In the genomic region with DNA sequence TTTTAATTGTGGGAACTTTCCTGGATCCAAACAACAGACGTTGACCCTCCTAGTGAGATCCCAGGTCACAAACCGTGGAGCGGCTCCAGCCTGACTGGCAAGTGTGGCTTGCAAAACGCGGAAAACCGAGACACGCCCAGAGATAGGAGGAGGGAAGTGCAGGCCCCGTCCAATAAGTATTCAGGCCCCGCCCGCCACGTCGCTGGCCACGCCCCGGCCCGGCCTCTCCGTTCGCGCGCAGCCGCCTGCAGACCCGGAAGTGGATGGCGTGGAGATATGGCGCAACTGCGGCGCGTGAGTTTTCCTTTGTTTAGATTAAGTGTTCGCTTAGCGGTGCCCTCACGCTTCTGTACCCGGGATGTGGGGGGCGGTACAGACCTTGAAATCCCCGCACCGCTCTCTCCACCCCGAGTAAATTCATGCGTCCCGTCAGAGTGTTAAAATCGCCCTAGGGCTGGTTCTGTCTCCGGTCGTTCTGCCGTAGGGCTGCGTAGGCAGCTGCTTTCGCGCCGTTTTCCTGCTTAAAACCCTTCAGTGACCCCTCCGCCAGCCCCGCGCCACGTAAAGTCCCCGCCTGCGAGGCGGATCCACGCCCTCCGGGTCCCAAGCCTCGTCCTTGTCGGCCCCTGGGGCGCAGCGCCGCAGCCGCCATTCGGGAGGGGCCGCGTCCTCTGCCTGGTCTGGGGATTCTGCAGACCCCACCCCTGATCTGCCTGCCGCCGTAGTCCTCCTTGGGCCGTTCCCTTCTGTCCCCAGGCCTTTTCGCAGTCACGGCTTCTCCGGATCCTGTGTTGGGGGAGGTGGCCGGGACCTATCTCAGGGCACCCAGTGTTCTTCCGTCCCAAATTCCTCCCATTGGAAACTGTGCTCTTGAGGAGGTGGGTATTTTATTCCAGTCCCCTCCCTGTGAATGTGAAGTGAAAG, we compare ENCODE assay signal across 8 cellular contexts. TPM values are rescaled to one million over a fixed set of nuclear protein-coding genes. Genes with fewer than 3 reads are reported as not detected.
DNase-seq lines count a peak whose midpoint lies in the region; ATAC-seq and TF ChIP-seq lines count a peak whose summit lies in the region.

ZNF766 (plus strand) TSS at position 250 of the 924 bp plus-strand sequence; CDS start at position 277, 27 bp downstream.

- in situ Hi-C loops in IMR-90 (cut with MboI; ENCODE audit: low sequenced_read_pairs) = no loop called here

- TF ChIP-seq RAD21 in IMR-90 (IDR thresholded peaks at IDR 0.05; ENCODE audit: low read length) = 0 out of 2 replicates have a peak, but pooled peaks have one; percentile 1

- peak within 1 kb of the TSS; percentile 80 to 95 for H4K8ac ChIP-seq in IMR-90 (ENCODE audit: low read depth in 2 of 2, low read length in 2 of 2)

- H3K4ac ChIP-seq in IMR-90 (ENCODE audit: low read depth, low read length) = peak within 1 kb of the TSS; percentile 96

- peak within 1 kb of the TSS; percentile 66 for H3K18ac ChIP-seq in IMR-90 (ENCODE audit: low read depth, low read length)

- peak within 1 kb of the TSS; percentile 94 for H2AFZ ChIP-seq in IMR-90 (replicated peaks; ENCODE audit: low read length, poor library complexity)

- peak within 1 kb of the TSS; percentile 91 for H4K91ac ChIP-seq in IMR-90 (ENCODE audit: insufficient read depth, low read depth, low read length)

- ATAC-seq in GM21528 (IDR thresholded peaks at IDR 0.05; ENCODE audit: low FRiP score, unreplicated experiment) (peak; percentile 93), IMR-90 (ENCODE audit: low read depth) (peak; percentile 98)

- H3K4me3 ChIP-seq in IMR-90 (ENCODE audit: insufficient read depth, low read depth, low read length) (peak within 1 kb of the TSS; percentile 90), epithelial cell of esophagus (ENCODE audit: low read length) (peak within 1 kb of the TSS; percentile 99), mononuclear cell (ENCODE audit: low read length) (peak within 1 kb of the TSS; percentile 99)

- peak within 1 kb of the TSS; percentile 86 for H2BK5ac ChIP-seq in IMR-90 (ENCODE audit: low read depth, low read length, poor library complexity, severe bottlenecking)

- H3K27ac ChIP-seq in IMR-90 (ENCODE audit: insufficient read depth, low read length) = peak within 1 kb of the TSS; percentile 97

- BruUV-seq in IMR-90 (replicated peaks; lab: Mats Ljungman, UMichigan) = TSS peak; percentile 38

- TF ChIP-seq POLR2A in IMR-90 (IDR thresholded peaks at IDR 0.05; ENCODE audit: low read depth, low read length) = peak; percentile 85

- H3K4me1 ChIP-seq in IMR-90 (ENCODE audit: control insufficient read depth, insufficient read depth, low read length) (peaks cover 2% of the 10 kb centered on the region), mononuclear cell (ENCODE audit: insufficient read depth, low read length) (peaks cover 20% of the 10 kb centered on the region)

- intact Hi-C loops in IMR-90 (cut with micrococcal nuclease) = no loop called here

- no peak within 1 kb of the TSS; the same call in 2 of the 3 replicates for H2BK15ac ChIP-seq in IMR-90 (ENCODE audit: low read depth, low read length)

- H3K23ac ChIP-seq in IMR-90 (ENCODE audit: low read depth, low read length) = peak within 1 kb of the TSS; percentile 93

- H4K5ac ChIP-seq in IMR-90 (ENCODE audit: low read depth, low read length) = peak within 1 kb of the TSS; percentile 92

- WGBS in IMR-90 (ENCODE audit: extremely low coverage in 2 of 2, insufficient read length in 1 of 2), 2 experiments = 0% methylated on average over 34 of the region's 70 CpGs; no CpG with 5 or more reads in 1 of the 2 experiments

- H3K27me3 ChIP-seq in IMR-90 (ENCODE audit: control insufficient read depth, insufficient read depth, low read length) (no peaks in the 10 kb centered on the region), mononuclear cell (ENCODE audit: insufficient read depth, low read length) (no peaks in the 10 kb centered on the region)

- DNase-seq in D341Med (ENCODE audit: low spot score) (peak; percentile 98), IMR-90 (peak; percentile 94), OCI-M1 (lab: John Stamatoyannopoulos, UW) (peak; percentile 99), activated T-cell treated with anti-CD3 and anti-CD28 coated beads for 24 hours (ENCODE audit: low read depth) (peak; percentile 98), epithelial cell of esophagus (ENCODE audit: low read depth) (peak; percentile 97)
- DNase-seq in stimulated activated CD8-positive, alpha-beta memory T cell treated with anti-CD3 and anti-CD28 coated beads, Interleukin-4, amount 100 ng/mL, for 1 hour (ENCODE audit: low read depth in 2 of 2, low spot score in 1 of 2) = peak; percentile 94 to 97

- POLR2A ChIA-PET in IMR-90 (lab: Charles Lee; ENCODE audit: unreplicated experiment) = no interaction called here

- H3K9me3 ChIP-seq in IMR-90 (ENCODE audit: control insufficient read depth, insufficient read depth, low read length) (no peaks in the 10 kb centered on the region; the same call in 1 of the 2 replicates), mononuclear cell (ENCODE audit: low read depth, low read length) (peaks cover under 1% of the 10 kb centered on the region)

- peak within 1 kb of the TSS; percentile 99 for H3K56ac ChIP-seq in IMR-90 (ENCODE audit: extremely low read depth, insufficient read depth, low read length)

- peaks cover 21 to 37% of the 10 kb centered on the region in 2 experiments; a peak in 3 of 4 replicates for H3K79me1 ChIP-seq in IMR-90 (ENCODE audit: low read depth in 1 of 2, low read length in 2 of 2)

- no peaks in the 10 kb centered on the region for H3K9me1 ChIP-seq in IMR-90 (ENCODE audit: insufficient read depth, low read length)

- H3K14ac ChIP-seq in IMR-90 (replicated peaks; ENCODE audit: low read depth, low read length) = peak within 1 kb of the TSS; percentile 98

- H3K4me2 ChIP-seq in IMR-90 (ENCODE audit: low read depth, low read length) = peak within 1 kb of the TSS; percentile 73

- H2BK20ac ChIP-seq in IMR-90 (ENCODE audit: low read depth, low read length) = no peak within 1 kb of the TSS

- TF ChIP-seq CTCF in IMR-90 (conservative IDR thresholded peaks at IDR 0.05; ENCODE audit: low read depth, low read length) = no peak
- TF ChIP-seq CTCF in epithelial cell of esophagus (IDR thresholded peaks at IDR 0.05; ENCODE audit: insufficient read depth, low read depth, low read length, missing control alignments) = no peak

- H2BK120ac ChIP-seq in IMR-90 (ENCODE audit: low read depth, low read length) = peak within 1 kb of the TSS; percentile 28

- peak within 1 kb of the TSS; percentile 82 for H2AK5ac ChIP-seq in IMR-90 (ENCODE audit: low read depth, low read length)

- no peaks in the 10 kb centered on the region for H4K20me1 ChIP-seq in IMR-90 (ENCODE audit: insufficient read depth, low read length)

- peak within 1 kb of the TSS; percentile 99 for H3K9ac ChIP-seq in IMR-90 (ENCODE audit: low read depth, low read length)

- peak within 1 kb of the TSS; percentile 99 for H2AK9ac ChIP-seq in IMR-90 (replicated peaks; ENCODE audit: low read depth, low read length, poor library complexity)

- dilution Hi-C loops in IMR-90 (cut with HindIII; ENCODE audit: low sequenced_read_pairs, unreplicated experiment) = no loop called here

- CTCF ChIA-PET in IMR-90 (lab: Yijun Ruan, JAX) = no interaction called here

- H3K36me3 ChIP-seq in IMR-90 (ENCODE audit: control insufficient read depth, insufficient read depth, low read length) = peaks cover 13% of the 10 kb centered on the region

TF ChIP-seq in IMR-90, 13 proteins besides CTCF, POLR2A, EP300 and RAD21:
- TF ChIP-seq BHLHE40 (IDR thresholded peaks at IDR 0.05; ENCODE audit: low read depth, low read length) = peak; percentile 95
- no peak for TF ChIP-seq FOS (IDR thresholded peaks at IDR 0.05; ENCODE audit: low read depth, low read length)
- no peak for TF ChIP-seq SMC3 (IDR thresholded peaks at IDR 0.05; ENCODE audit: low read depth, low read length)
- peak; percentile 20; the same call in 1 of the 2 replicates for TF ChIP-seq MAZ (IDR thresholded peaks at IDR 0.05; ENCODE audit: borderline replicate concordance, low read depth, low read length)
- TF ChIP-seq CHD1 (IDR thresholded peaks at IDR 0.05; ENCODE audit: low read depth, low read length) = no peak
- TF ChIP-seq CEBPB (IDR thresholded peaks at IDR 0.05; ENCODE audit: low read depth, low read length) = peak; percentile 99
- peak; percentile 82 for TF ChIP-seq MXI1 (IDR thresholded peaks at IDR 0.05; ENCODE audit: borderline replicate concordance, low read depth, low read length)
- TF ChIP-seq NFE2L2 (IDR thresholded peaks at IDR 0.05; ENCODE audit: low read depth, low read length) = no peak
- TF ChIP-seq RCOR1 (IDR thresholded peaks at IDR 0.05; ENCODE audit: insufficient replicate concordance, low read length) = no peak
- 0 out of 2 replicates have a peak, but pooled peaks have one; percentile 20 for TF ChIP-seq RFX5 (IDR thresholded peaks at IDR 0.05; ENCODE audit: low read depth, low read length)
- peak; percentile 24; the same call in 1 of the 2 replicates for TF ChIP-seq USF2 (IDR thresholded peaks at IDR 0.05; ENCODE audit: low read depth, low read length)
- TF ChIP-seq MAFK (IDR thresholded peaks at IDR 0.05; ENCODE audit: low read depth, low read length) = no peak
- TF ChIP-seq, protein P1, sequence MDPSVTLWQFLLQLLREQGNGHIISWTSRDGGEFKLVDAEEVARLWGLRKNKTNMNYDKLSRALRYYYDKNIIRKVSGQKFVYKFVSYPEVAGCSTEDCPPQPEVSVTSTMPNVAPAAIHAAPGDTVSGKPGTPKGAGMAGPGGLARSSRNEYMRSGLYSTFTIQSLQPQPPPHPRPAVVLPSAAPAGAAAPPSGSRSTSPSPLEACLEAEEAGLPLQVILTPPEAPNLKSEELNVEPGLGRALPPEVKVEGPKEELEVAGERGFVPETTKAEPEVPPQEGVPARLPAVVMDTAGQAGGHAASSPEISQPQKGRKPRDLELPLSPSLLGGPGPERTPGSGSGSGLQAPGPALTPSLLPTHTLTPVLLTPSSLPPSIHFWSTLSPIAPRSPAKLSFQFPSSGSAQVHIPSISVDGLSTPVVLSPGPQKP (IDR thresholded peaks at IDR 0.05; ENCODE audit: borderline replicate concordance, low read depth, low read length) = no peak
TF ChIP-seq in IMR-90: peak in this region for 6.

RNA-seq across cellular contexts. Expression of gene ZNF766, which starts in this region (rescaled TPM):
- total RNA-seq in IMR-90 (2012; rRNA removed) (18.9 and 20.4 TPM in 2 replicates), mononuclear cell (53.9 TPM)
- polyA plus RNA-seq in IMR-90 (2012; rRNA removed) = 3.4 and 4.9 TPM in 2 replicates
- 0.63 and 0.94 TPM in 2 replicates for polyA plus RNA-seq in IMR-90 (2012; cell fraction: cytosol; rRNA removed)
- 0.61 and 3.7 TPM in 2 replicates for polyA plus RNA-seq in IMR-90 (2012; cell fraction: nucleus; rRNA removed; ENCODE audit: low replicate concordance)

Comparison
In these comparisons a context has a peak if more than half of its experiments do, and no peak if none do; other contexts are left out.
1. Peak in every context shown above with its lines: DNase-seq, ATAC-seq, H3K4me3 ChIP-seq and H3K27ac ChIP-seq.